8 cellular contexts compared by ENCODE assay signal in genomic region chr10:32980558-32981468, GRCh38. TPM values are rescaled to one million over a fixed set of nuclear protein-coding genes. Genes with fewer than 3 reads are reported as not detected.
DNase-seq lines count a peak whose midpoint lies in the region; ATAC-seq and TF ChIP-seq lines count a peak whose summit lies in the region.

No MANE protein-coding gene starts in this region.

- no peak overlapping the region for H3K27ac ChIP-seq in KMS-11

- no peaks in the 10 kb centered on the region for H3K27me3 ChIP-seq in KMS-11 (ENCODE audit: insufficient read depth, low read depth)

- peak overlapping the region; percentile 23; the same call in 1 of the 2 replicates for H3K9ac ChIP-seq in KMS-11

- no peaks in the 10 kb centered on the region for H3K4me1 ChIP-seq in KMS-11 (ENCODE audit: low read depth, poor library complexity, severe bottlenecking)

- TF ChIP-seq CTCF in KMS-11 (conservative IDR thresholded peaks at IDR 0.05; ENCODE audit: low read depth, low read length) (no peak), nephron progenitor cell (IDR thresholded peaks at IDR 0.05) (no peak)

- H4K20me1 ChIP-seq in KMS-11 (ENCODE audit: insufficient read depth) = no peaks in the 10 kb centered on the region

- no peaks in the 10 kb centered on the region for H3K36me3 Mint-ChIP-seq in activated T-helper 17 cell treated with anti-CD3 and anti-CD28 coated beads, Interleukin-2, amount 50 U/mL, for 72 hours (ENCODE audit: low read depth)
- no peaks in the 10 kb centered on the region for H3K36me3 Mint-ChIP-seq in nephron progenitor cell (ENCODE audit: low read depth)
- no peaks in the 10 kb centered on the region for H3K36me3 Mint-ChIP-seq in stimulated activated naive CD8-positive, alpha-beta T cell treated with anti-CD3 and anti-CD28 coated beads, Interleukin-15, Interleukin-2, amounts not matched to agents 100 ng/mL and 50 ng/mL, for 24 hours (ENCODE audit: low read depth)

- peak; percentile 96 for ATAC-seq in GM21737 (IDR thresholded peaks at IDR 0.05; ENCODE audit: unreplicated experiment)
- ATAC-seq in activated T-helper 17 cell treated with anti-CD3 and anti-CD28 coated beads, Interleukin-2, amount 50 U/mL, for 72 hours (replicated peaks) = peak; percentile 99

- no peaks in the 10 kb centered on the region for H3K9me3 Mint-ChIP-seq in activated T-helper 17 cell treated with anti-CD3 and anti-CD28 coated beads, Interleukin-2, amount 50 U/mL, for 72 hours
- no peaks in the 10 kb centered on the region for H3K9me3 Mint-ChIP-seq in nephron progenitor cell
- H3K9me3 Mint-ChIP-seq in stimulated activated naive CD8-positive, alpha-beta T cell treated with anti-CD3 and anti-CD28 coated beads, Interleukin-15, Interleukin-2, amounts not matched to agents 100 ng/mL and 50 ng/mL, for 24 hours = no peaks in the 10 kb centered on the region

- H3K36me3 ChIP-seq in KMS-11 (ENCODE audit: insufficient read depth) = no peaks in the 10 kb centered on the region

- H3K27me3 Mint-ChIP-seq in activated T-helper 17 cell treated with anti-CD3 and anti-CD28 coated beads, Interleukin-2, amount 50 U/mL, for 72 hours = no peaks in the 10 kb centered on the region
- H3K27me3 Mint-ChIP-seq in nephron progenitor cell (ENCODE audit: low read depth, poor library complexity) = peaks cover 2% of the 10 kb centered on the region
- H3K27me3 Mint-ChIP-seq in stimulated activated naive CD8-positive, alpha-beta T cell treated with anti-CD3 and anti-CD28 coated beads, Interleukin-15, Interleukin-2, amounts not matched to agents 100 ng/mL and 50 ng/mL, for 24 hours = no peaks in the 10 kb centered on the region

- H3K4me3 Mint-ChIP-seq in activated T-helper 17 cell treated with anti-CD3 and anti-CD28 coated beads, Interleukin-2, amount 50 U/mL, for 72 hours = peak overlapping the region; percentile 95
- H3K4me3 Mint-ChIP-seq in nephron progenitor cell = peak overlapping the region; percentile 84
- H3K4me3 Mint-ChIP-seq in stimulated activated naive CD8-positive, alpha-beta T cell treated with anti-CD3 and anti-CD28 coated beads, Interleukin-15, Interleukin-2, amounts not matched to agents 100 ng/mL and 50 ng/mL, for 24 hours = peak overlapping the region; percentile 86

- H3K4me3 ChIP-seq in KMS-11 (IDR thresholded peaks at IDR 0.05; ENCODE audit: insufficient read depth, low read depth, low read length) = no peak overlapping the region

- H3K27ac Mint-ChIP-seq in activated T-helper 17 cell treated with anti-CD3 and anti-CD28 coated beads, Interleukin-2, amount 50 U/mL, for 72 hours = peak overlapping the region; percentile 96
- peak overlapping the region; percentile 96 for H3K27ac Mint-ChIP-seq in nephron progenitor cell
- peak overlapping the region; percentile 77 for H3K27ac Mint-ChIP-seq in stimulated activated naive CD8-positive, alpha-beta T cell treated with anti-CD3 and anti-CD28 coated beads, Interleukin-15, Interleukin-2, amounts not matched to agents 100 ng/mL and 50 ng/mL, for 24 hours

- peak overlapping the region; percentile 82 for H2AFZ ChIP-seq in KMS-11 (ENCODE audit: low read depth)

- peak overlapping the region; percentile 47; the same call in 1 of the 2 replicates for H3K4me2 ChIP-seq in KMS-11

- DNase-seq in DMS79 (lab: John Stamatoyannopoulos, UW) = peak; percentile 61
- peak; percentile 100 for DNase-seq in RPMI7951 (ENCODE audit: low read depth)
- DNase-seq in fibroblast of the conjunctiva (ENCODE audit: low read depth) = peak; percentile 94
- DNase-seq in nephron progenitor cell = peak; percentile 73

- H3K4me1 Mint-ChIP-seq in activated T-helper 17 cell treated with anti-CD3 and anti-CD28 coated beads, Interleukin-2, amount 50 U/mL, for 72 hours = peaks cover 19% of the 10 kb centered on the region
- peaks cover 61% of the 10 kb centered on the region for H3K4me1 Mint-ChIP-seq in nephron progenitor cell
- H3K4me1 Mint-ChIP-seq in stimulated activated naive CD8-positive, alpha-beta T cell treated with anti-CD3 and anti-CD28 coated beads, Interleukin-15, Interleukin-2, amounts not matched to agents 100 ng/mL and 50 ng/mL, for 24 hours (ENCODE audit: low read depth) = peaks cover 35% of the 10 kb centered on the region

- H3K79me2 ChIP-seq in KMS-11 (ENCODE audit: insufficient read depth, low read depth) = no peaks in the 10 kb centered on the region

RNA-seq across cellular contexts. Expression of gene ITGB1, which starts 22.8 kb away (rescaled TPM):
- 1,963 and 2,059 TPM in 2 replicates for total RNA-seq in RPMI7951 (2014; rRNA removed; shearing (Covaris generic))
- total RNA-seq in activated T-helper 17 cell treated with anti-CD3 and anti-CD28 coated beads, Interleukin-2, amount 50 U/mL, for 72 hours = 100 to 1,000 TPM; 125 to 126 TPM

Comparison
In these comparisons a context has a peak if more than half of its experiments do, and no peak if none do; other contexts are left out.
1. RNA of gene ITGB1, which starts 22.8 kb away (total RNA-seq): 1,963 to 2,059 TPM in RPMI7951; 125 to 126 TPM in activated T-helper 17 cell treated with anti-CD3 and anti-CD28 coated beads, Interleukin-2, amount 50 U/mL, for 72 hours; every median in the first group is over 10 times any median in the second.
2. Peak in every context shown above with its lines, with median percentiles within 50 percentile points of each other: DNase-seq, H3K27ac Mint-ChIP-seq and H3K4me3 Mint-ChIP-seq.